In the genomic region with DNA sequence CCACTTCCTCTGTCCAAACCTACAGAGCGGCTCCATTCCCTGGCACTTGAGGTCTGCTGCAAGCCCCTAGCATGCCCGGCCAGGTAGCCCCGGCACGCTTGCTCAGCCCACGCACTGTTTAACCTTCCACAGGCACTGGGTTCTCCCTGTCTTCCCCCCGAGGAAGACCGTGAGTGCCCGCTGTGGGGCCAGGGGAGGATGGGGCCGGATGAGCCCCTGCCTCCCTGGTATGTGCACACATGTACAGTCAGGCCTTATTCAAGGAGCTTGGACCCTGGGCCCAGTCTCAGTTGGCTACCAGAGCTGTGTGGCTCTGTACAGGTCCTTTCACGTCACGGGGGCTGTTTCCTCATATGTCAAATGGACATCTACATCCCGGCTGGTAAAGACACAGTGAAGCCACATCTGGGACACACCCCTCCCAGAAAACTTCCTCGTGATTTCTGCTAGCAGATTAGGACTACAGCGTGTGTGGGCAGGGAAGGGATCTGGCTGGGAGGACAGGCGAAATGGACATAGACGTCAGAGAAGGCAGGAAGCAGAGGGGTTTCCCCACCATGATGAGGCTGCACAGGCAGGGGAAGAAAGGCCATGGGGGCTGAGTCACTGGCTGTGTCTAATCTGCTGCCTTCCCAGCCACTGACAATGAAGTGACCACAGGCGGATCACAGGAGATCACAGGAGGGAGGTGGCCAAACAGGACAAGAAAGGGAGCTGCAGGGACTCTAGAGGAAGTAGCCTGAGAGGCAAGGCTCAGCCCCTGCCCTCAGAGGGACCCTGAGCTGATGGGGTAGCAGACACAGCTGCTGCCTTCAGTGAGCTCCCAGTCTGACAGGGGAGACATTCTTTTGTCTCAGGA, we compare ENCODE assay signal across 9 cellular contexts.
DNase-seq lines count a peak whose midpoint lies in the region; ATAC-seq, FAIRE-seq and TF ChIP-seq lines count a peak whose summit lies in the region.
"Had no signal": no experiment of that assay in that cellular context is flagged by ENCODE, and none has a peak within 500 bp of the region (broad histone marks: within the 10 kb centered on the region; RNA-seq: fewer than 3 reads in every experiment).

No MANE protein-coding gene starts in this region.

- H3K4me3 Mint-ChIP-seq in activated CD4-positive, alpha-beta T cell treated with anti-CD3 and anti-CD28 coated beads, Interleukin-2, amount 10 ng/mL, durations not matched to agents 7 days and 5 days = no peak overlapping the region

- peak; percentile 19 to 83 (median 70) for ATAC-seq in psoas muscle
- ATAC-seq in HG03432 (IDR thresholded peaks at IDR 0.05; ENCODE audit: unreplicated experiment) = no peak

- H3K27ac ChIP-seq in RWPE1 (peak overlapping the region; percentile 85), psoas muscle (peak overlapping the region; percentile 58)

- no peaks in the 10 kb centered on the region for H3K9me3 ChIP-seq in psoas muscle

- 76 to 78% (median 77%) methylated on average over 17 of the region's 17 CpGs for WGBS in psoas muscle, 3 donors

- H3K36me3 Mint-ChIP-seq in activated CD4-positive, alpha-beta T cell treated with anti-CD3 and anti-CD28 coated beads, Interleukin-2, amount 10 ng/mL, durations not matched to agents 7 days and 5 days (ENCODE audit: low read depth) = no peaks in the 10 kb centered on the region

- DNase-seq in ELR (ENCODE audit: low read depth) (peak; percentile 98), RWPE1 (ENCODE audit: low spot score) (no peak), fibroblast of villous mesenchyme (ENCODE audit: low read depth) (peak; percentile 100), psoas muscle (peak in 1 of 2 donors; percentile 64), DMS153 (lab: John Stamatoyannopoulos, UW) (no peak), GM12891 (ENCODE audit: insufficient read length, low spot score) (no peak)
- no peak for DNase-seq in activated CD4-positive, alpha-beta T cell treated with anti-CD3 and anti-CD28 coated beads, Interleukin-2, amount 10 ng/mL, durations not matched to agents 7 days and 5 days
- DNase-seq: stimulated activated CD4-positive, alpha-beta T cell treated with anti-CD3 and anti-CD28 coated beads, Interleukin-4, amount 100 ng/mL, for 4 hours had no signal

- POLR2A ChIA-PET in RWPE1 (lab: Yijun Ruan, JAX; ENCODE audit: low non-redundant PET) = interaction anchor here (0.6 kb wide), 1 partner anchor 278 kb away, joined by 3 read pairs; no protein-coding TSS in a partner anchor
- POLR2A ChIA-PET in activated CD4-positive, alpha-beta T cell treated with anti-CD3 and anti-CD28 coated beads, Interleukin-2, amount 10 ng/mL, durations not matched to agents 7 days and 5 days (lab: Charles Lee) = no interaction called here

- no peak overlapping the region for H3K27ac Mint-ChIP-seq in activated CD4-positive, alpha-beta T cell treated with anti-CD3 and anti-CD28 coated beads, Interleukin-2, amount 10 ng/mL, durations not matched to agents 7 days and 5 days

- no peaks in the 10 kb centered on the region for H3K4me1 Mint-ChIP-seq in activated CD4-positive, alpha-beta T cell treated with anti-CD3 and anti-CD28 coated beads, Interleukin-2, amount 10 ng/mL, durations not matched to agents 7 days and 5 days

- no peak overlapping the region for H3K4me3 ChIP-seq in fibroblast of villous mesenchyme (ENCODE audit: low read depth, low read length)
- H3K4me3 ChIP-seq in psoas muscle = no peak overlapping the region

- H3K27me3 ChIP-seq in psoas muscle (ENCODE audit: insufficient read depth in 3 of 3, low read length in 2 of 3) = no peaks in the 10 kb centered on the region

- CTCF ChIA-PET in RWPE1 (lab: Yijun Ruan, JAX) = interaction anchor here (1.1 to 2.4 kb wide), 3 partner anchors 10 to 295 kb away, joined by 3 to 8 read pairs (median 5); no protein-coding TSS in a partner anchor
- CTCF ChIA-PET in activated CD4-positive, alpha-beta T cell treated with anti-CD3 and anti-CD28 coated beads, Interleukin-2, amount 10 ng/mL, durations not matched to agents 7 days and 5 days (lab: Charles Lee) = interaction anchor here (0.6 to 2.1 kb wide), 11 partner anchors 9 to 295 kb away, joined by 3 to 11 read pairs (median 3); a partner anchor contains a TSS

- peaks cover 2% of the 10 kb centered on the region for H3K9me3 Mint-ChIP-seq in activated CD4-positive, alpha-beta T cell treated with anti-CD3 and anti-CD28 coated beads, Interleukin-2, amount 10 ng/mL, durations not matched to agents 7 days and 5 days

- H3K36me3 ChIP-seq in psoas muscle (ENCODE audit: insufficient read depth in 1 of 2, low read depth in 1 of 2) = no peaks in the 10 kb centered on the region

- TF ChIP-seq POLR2A in GM12891 (IDR thresholded peaks at IDR 0.05; ENCODE audit: low read depth, low read length) = no peak

- intact Hi-C loops in psoas muscle (cut with DNase I) = no loop called here

- no peak for FAIRE-seq in GM12891 (lab: Jason Lieb, UNC)

- H3K4me1 ChIP-seq in psoas muscle = peaks cover 46% of the 10 kb centered on the region

- TF ChIP-seq CTCF in RWPE1 (conservative IDR thresholded peaks at IDR 0.05; ENCODE audit: low read depth) (no peak), fibroblast of villous mesenchyme (IDR thresholded peaks at IDR 0.05; ENCODE audit: insufficient read depth, low read depth, low read length) (no peak), psoas muscle (IDR thresholded peaks at IDR 0.05) (no peak)

- peaks cover 9% of the 10 kb centered on the region for H3K27me3 Mint-ChIP-seq in activated CD4-positive, alpha-beta T cell treated with anti-CD3 and anti-CD28 coated beads, Interleukin-2, amount 10 ng/mL, durations not matched to agents 7 days and 5 days

TF ChIP-seq in GM12891, 5 proteins besides CTCF, POLR2A, EP300 and RAD21:
- TF ChIP-seq PAX5 (IDR thresholded peaks at IDR 0.05; ENCODE audit: insufficient read depth, low read length, severe bottlenecking) (no peak), POU2F2 (IDR thresholded peaks at IDR 0.05; ENCODE audit: low read depth, low read length) (no peak), SPI1 (IDR thresholded peaks at IDR 0.05; ENCODE audit: low read depth, low read length) (no peak), POLR2AphosphoS5 (IDR thresholded peaks at IDR 0.05; ENCODE audit: low read depth, low read length) (no peak), TAF1 (IDR thresholded peaks at IDR 0.05; ENCODE audit: low read depth, low read length) (no peak)

Comparison
In these comparisons a context has a peak if more than half of its experiments do, and no peak if none do; other contexts are left out.
1. DNase-seq: peak in ELR (single experiment) and fibroblast of villous mesenchyme (single experiment); none in RWPE1 (single experiment), DMS153 (single experiment), GM12891 (single experiment) and activated CD4-positive, alpha-beta T cell treated with anti-CD3 and anti-CD28 coated beads, Interleukin-2, amount 10 ng/mL, durations not matched to agents 7 days and 5 days (single experiment).